In genomic region chr4:24570574-24571236, GRCh38 we compare ENCODE assay signal across 20 cellular contexts. TPM values are rescaled to one million over a fixed set of nuclear protein-coding genes. Genes with fewer than 3 reads are reported as not detected.
A peak's percentile ranks its signal among the peaks of the same experiment; 100 is the strongest.
DNase-seq lines count a peak whose midpoint lies in the region; ATAC-seq, FAIRE-seq and TF ChIP-seq lines count a peak whose summit lies in the region.
"Had no signal": no experiment of that assay in that cellular context is flagged by ENCODE, and none has a peak within 500 bp of the region (broad histone marks: within the 10 kb centered on the region; RNA-seq: fewer than 3 reads in every experiment).

No MANE protein-coding gene starts in this region.

- peak overlapping the region; percentile 42 to 57 for H3K4me3 Mint-ChIP-seq in effector memory CD8-positive, alpha-beta T cell
- H3K4me3 Mint-ChIP-seq: neural crest cell had no signal

- H3K27ac Mint-ChIP-seq in effector memory CD8-positive, alpha-beta T cell, result peak overlapping the region; percentile 52 to 81

- H3K4me3 ChIP-seq in SJCRH30, result no peak overlapping the region
- H3K4me3 ChIP-seq: gastrocnemius medialis, Peyer's patch, sigmoid colon, vagina had no signal

- no peaks in the 10 kb centered on the region for H3K4me1 ChIP-seq in SJCRH30

- peak; percentile 50 to 60 for ATAC-seq in activated CD4-positive, CD25-positive, alpha-beta regulatory T cell treated with anti-CD3 and anti-CD28 coated beads, Interleukin-2, amount 50 U/mL, for 24 hours
- ATAC-seq in HG02870 (IDR thresholded peaks at IDR 0.05; ENCODE audit: unreplicated experiment), result peak; percentile 32
- ATAC-seq in effector memory CD8-positive, alpha-beta T cell (replicated peaks), result no peak
- ATAC-seq: gastrocnemius medialis had no signal

- DNase-seq in activated CD4-positive, CD25-positive, alpha-beta regulatory T cell (lab: John Stamatoyannopoulos, UW), result no peak
- DNase-seq in D721Med (ENCODE audit: insufficient read length, low spot score) (no peak), RWPE1 (ENCODE audit: low spot score) (no peak), NCI-H2029 (lab: John Stamatoyannopoulos, UW) (no peak), SJCRH30 (no peak)
- no peak for DNase-seq in effector memory CD8-positive, alpha-beta T cell
- DNase-seq: activated CD4-positive, alpha-beta T cell treated with anti-CD3 and anti-CD28 coated beads, Interleukin-2, amount 50 U/mL, for 1 hour; activated naive CD4-positive, alpha-beta T cell; gastrocnemius medialis; GDM1; H7; NCI-H146; NCI-H510A; Peyer's patch; sigmoid colon; stimulated activated CD4-positive, alpha-beta T cell treated with anti-CD3 and anti-CD28 coated beads, Interleukin-4, amount 100 ng/mL, for 1 hour had no signal

- H3K9me3 ChIP-seq in SJCRH30 (replicated peaks), result no peaks in the 10 kb centered on the region
- H3K9me3 ChIP-seq: gastrocnemius medialis, Peyer's patch, sigmoid colon, vagina had no signal

- peak; percentile 41 for FAIRE-seq in D721Med (lab: Jason Lieb, UNC)

- H3K4me1 Mint-ChIP-seq in effector memory CD8-positive, alpha-beta T cell (ENCODE audit: low read depth in 2 of 2), result peaks cover 43 to 74% of the 10 kb centered on the region in 2 donors

- no peaks in the 10 kb centered on the region for H3K9me3 Mint-ChIP-seq in effector memory CD8-positive, alpha-beta T cell
- H3K9me3 Mint-ChIP-seq: neural crest cell had no signal

- peaks cover 75% of the 10 kb centered on the region for H3K36me3 Mint-ChIP-seq in effector memory CD8-positive, alpha-beta T cell (ENCODE audit: insufficient read depth)

- no peak for TF ChIP-seq CTCF in D721Med (IDR thresholded peaks at IDR 0.05; ENCODE audit: insufficient read depth, missing control alignments)
- no peak for TF ChIP-seq CTCF in RWPE1 (conservative IDR thresholded peaks at IDR 0.05; ENCODE audit: low read depth)

- POLR2A ChIA-PET in RWPE1 (lab: Yijun Ruan, JAX; ENCODE audit: low non-redundant PET), result no interaction called here

- CTCF ChIA-PET in RWPE1 (lab: Yijun Ruan, JAX), result interaction anchor here (0.6 to 0.9 kb wide), 2 partner anchors 56 to 1536 kb away, joined by 3 to 5 read pairs; no protein-coding TSS in a partner anchor

- H3K27me3 Mint-ChIP-seq in effector memory CD8-positive, alpha-beta T cell, result no peaks in the 10 kb centered on the region

- H3K27ac ChIP-seq in RWPE1, result no peak overlapping the region
- H3K27ac ChIP-seq in SJCRH30, result no peak overlapping the region
- H3K27ac ChIP-seq: gastrocnemius medialis, Peyer's patch, sigmoid colon, vagina had no signal

- H3K27me3 ChIP-seq in SJCRH30, result no peaks in the 10 kb centered on the region
- H3K27me3 ChIP-seq: gastrocnemius medialis, sigmoid colon, vagina had no signal

- peaks cover 83% of the 10 kb centered on the region for H3K36me3 ChIP-seq in SJCRH30

RNA-seq across cellular contexts. Expression of gene DHX15, which starts 13.6 kb away (rescaled TPM):
- total RNA-seq in SJCRH30 (2014; rRNA removed; shearing (Covaris generic)), result 425 and 438 TPM in 2 replicates
